In genomic region chr2:204695506-204695905, GRCh38 we compare ENCODE assay signal across 18 cellular contexts.
DNase-seq lines count a peak whose midpoint lies in the region; ATAC-seq and TF ChIP-seq lines count a peak whose summit lies in the region.
"Had no signal": no experiment of that assay in that cellular context is flagged by ENCODE, and none has a peak within 500 bp of the region (broad histone marks: within the 10 kb centered on the region; RNA-seq: fewer than 3 reads in every experiment).

No MANE protein-coding gene starts in this region.

- H3K36me3 ChIP-seq in thyroid gland (no peaks in the 10 kb centered on the region), HAP-1 (replicated peaks) (no peaks in the 10 kb centered on the region)
- H3K36me3 ChIP-seq: cardiac muscle cell, right atrium auricular region, uterus had no signal

- DNase-seq in AG10803 (ENCODE audit: low read depth) (peak; percentile 94), LHCN-M2 (ENCODE audit: low read depth) (peak; percentile 20), fibroblast of pulmonary artery (ENCODE audit: low read depth) (peak; percentile 16), myocyte (ENCODE audit: low read depth) (peak; percentile 54), thyroid gland (no peak), HAP-1 (ENCODE audit: low spot score in 2 of 2) (no peak)
- DNase-seq: ACHN; activated CD8-positive, alpha-beta memory T cell treated with anti-CD3 and anti-CD28 coated beads, Interleukin-2, amount 50 U/mL, for 4 hours; CD8-positive, alpha-beta memory T cell; DMS53; NCI-H524 treated with DMSO at 0.1 percent for 48 hours; RPMI8226; stimulated activated CD4-positive, alpha-beta T cell treated with anti-CD3 and anti-CD28 coated beads, Interleukin-15, amount 100 ng/mL, for 24 hours; uterus had no signal

- H3K27me3 ChIP-seq in thyroid gland (no peaks in the 10 kb centered on the region), HAP-1 (ENCODE audit: low read depth) (no peaks in the 10 kb centered on the region)
- H3K27me3 ChIP-seq: cardiac muscle cell, right atrium auricular region, uterus had no signal

- no peak overlapping the region for H3K27ac ChIP-seq in thyroid gland
- H3K27ac ChIP-seq: cardiac muscle cell, right atrium auricular region, uterus had no signal

- intact Hi-C loops in thyroid gland (cut with DNase I): loop anchor here (10.0 kb wide), 1 partner anchor 371 kb away; no protein-coding TSS in a partner anchor

- 42 to 50% methylated on average over 1 of the region's 1 CpG for WGBS in thyroid gland, 2 donors

- H3K4me3 ChIP-seq in AG10803 (ENCODE audit: low read length): no peak overlapping the region
- no peak overlapping the region for H3K4me3 ChIP-seq in fibroblast of pulmonary artery (replicated peaks; ENCODE audit: low read depth, low read length)
- H3K4me3 ChIP-seq in thyroid gland (replicated peaks in 1 of 3): no peak overlapping the region
- H3K4me3 ChIP-seq in HAP-1: no peak overlapping the region
- H3K4me3 ChIP-seq: cardiac muscle cell, right atrium auricular region, uterus had no signal

- ATAC-seq in HG02571 (IDR thresholded peaks at IDR 0.05; ENCODE audit: unreplicated experiment) (no peak), GM18858 (IDR thresholded peaks at IDR 0.05; ENCODE audit: unreplicated experiment) (no peak)

- H3K9me3 ChIP-seq in thyroid gland: no peaks in the 10 kb centered on the region
- H3K9me3 ChIP-seq in HAP-1: no peaks in the 10 kb centered on the region
- H3K9me3 ChIP-seq: right atrium auricular region, uterus had no signal

- TF ChIP-seq POLR2A in thyroid gland (IDR thresholded peaks at IDR 0.05): no peak

- TF ChIP-seq CTCF in AG10803 (conservative IDR thresholded peaks at IDR 0.05; ENCODE audit: low read length) (peak; percentile 7; the same call in 1 of the 2 replicates), fibroblast of pulmonary artery (IDR thresholded peaks at IDR 0.05; ENCODE audit: low read length, missing control alignments) (no peak), thyroid gland (IDR thresholded peaks at IDR 0.05) (no peak)

- H3K4me1 ChIP-seq in thyroid gland: no peaks in the 10 kb centered on the region
- H3K4me1 ChIP-seq in HAP-1: no peaks in the 10 kb centered on the region
- H3K4me1 ChIP-seq: right atrium auricular region, uterus had no signal

- in situ Hi-C loops in HAP-1 (cut with MboI; ENCODE audit: low sequenced_read_pairs): loop anchor here (25.0 kb wide), 1 partner anchor 358 kb away; no protein-coding TSS in a partner anchor

Comparison
In these comparisons a context has a peak if more than half of its experiments do, and no peak if none do; other contexts are left out.
1. DNase-seq: peak in AG10803 (single experiment), LHCN-M2 (single experiment), fibroblast of pulmonary artery (single experiment) and myocyte (single experiment); none in thyroid gland (0 of 2) and HAP-1 (0 of 2).